7 cellular contexts compared by ENCODE assay signal in genomic region chr15:82379552-82379951, GRCh38. TPM values are rescaled to one million over a fixed set of nuclear protein-coding genes. Genes with fewer than 3 reads are reported as not detected.
DNase-seq lines count a peak whose midpoint lies in the region; FAIRE-seq and TF ChIP-seq lines count a peak whose summit lies in the region.
"Not testable (repeated sequence)": the region's sequence is repeated elsewhere in the genome, so short reads cannot be mapped to it uniquely, and the experiment has no call there.

No MANE protein-coding gene starts in this region.

- not testable (repeated sequence) for H4K8ac ChIP-seq in H9 (replicated peaks; ENCODE audit: insufficient read length, low read depth, low read length)

- not testable (repeated sequence) for H3K23me2 ChIP-seq in H9 (ENCODE audit: insufficient read length, low read depth, low read length, poor library complexity, severe bottlenecking)

- not testable (repeated sequence) for H2BK20ac ChIP-seq in H9 (ENCODE audit: low read depth, low read length, poor library complexity, severe bottlenecking)

- not testable (repeated sequence) for H3F3A ChIP-seq in MM.1S (ENCODE audit: insufficient read depth, low read length); SK-N-SH (replicated peaks; ENCODE audit: insufficient read depth)

- FAIRE-seq in bronchial epithelial cell (lab: Jason Lieb, UNC): not testable (repeated sequence)

- not testable (repeated sequence) for H3K79me1 ChIP-seq in H9 (ENCODE audit: insufficient read depth, low read depth, low read length, poor library complexity, severe bottlenecking)

- WGBS in H9 (ENCODE audit: extremely low coverage, insufficient read length, low lambda C conversion rate): no CpG with 5 or more reads among the region's 6 CpGs
- WGBS in SK-N-SH (ENCODE audit: low lambda C conversion rate): 82% methylated on average over 6 of the region's 6 CpGs

- peaks cover 34% of the 10 kb centered on the region in 2 experiments for H3K4me1 Mint-ChIP-seq in H9
- not testable (repeated sequence) for H3K4me1 Mint-ChIP-seq in progenitor cell of endocrine pancreas (ENCODE audit: low read depth)

- H3K4me3 ChIP-seq in BJ (ENCODE audit: low read depth, low read length); MM.1S (ENCODE audit: low read length); SK-N-SH (ENCODE audit: low read depth in 2 of 2, low read length in 1 of 2); bronchial epithelial cell (ENCODE audit: low read depth, low read length); fibroblast of mammary gland (ENCODE audit: control insufficient read depth, low read depth, low read length): not testable (repeated sequence)

- not testable (repeated sequence) for H3K4me1 ChIP-seq in H9 (ENCODE audit: insufficient read depth, low read length); MM.1S (ENCODE audit: low read length); SK-N-SH (ENCODE audit: control insufficient read depth in 1 of 2, insufficient read depth in 2 of 2, low read depth in 1 of 2, low read length in 1 of 2)

- not testable (repeated sequence) for H3K9me3 Mint-ChIP-seq in H9; progenitor cell of endocrine pancreas (ENCODE audit: low read depth)

- not testable (repeated sequence) for H4K5ac ChIP-seq in H9 (ENCODE audit: insufficient read length, low read depth, low read length)

- H3K14ac ChIP-seq in H9 (ENCODE audit: insufficient read depth, low read length): not testable (repeated sequence)

- H3K79me2 ChIP-seq in H9 (ENCODE audit: insufficient read depth, low read length); MM.1S (ENCODE audit: low read length); SK-N-SH (ENCODE audit: insufficient read depth): not testable (repeated sequence)

- not testable (repeated sequence) for H3K9me3 ChIP-seq in H9 (ENCODE audit: control insufficient read depth, low read depth, low read length); MM.1S (replicated peaks; ENCODE audit: insufficient read depth, low read length); SK-N-SH

- CTCF ChIA-PET in BJ (lab: Yijun Ruan, JAX); SK-N-SH (lab: Yijun Ruan, JAX): not testable (repeated sequence)

- not testable (repeated sequence) for TF ChIP-seq RAD21 in SK-N-SH (IDR thresholded peaks at IDR 0.05; ENCODE audit: low read length)

- H3K27ac ChIP-seq in H9 (ENCODE audit: insufficient read length, low read depth, low read length); MM.1S (ENCODE audit: low read length); SK-N-SH (ENCODE audit: low read depth in 2 of 2, low read length in 1 of 2): not testable (repeated sequence)

- not testable (repeated sequence) for H2BK15ac ChIP-seq in H9 (ENCODE audit: low read depth, low read length)

- not testable (repeated sequence) for H2BK120ac ChIP-seq in H9 (ENCODE audit: low read depth, low read length, poor library complexity, severe bottlenecking)

- not testable (repeated sequence) for H3K27me3 Mint-ChIP-seq in H9 (ENCODE audit: low read depth); progenitor cell of endocrine pancreas

- H3K18ac ChIP-seq in H9 (ENCODE audit: insufficient read length, low read depth, low read length): not testable (repeated sequence)

- not testable (repeated sequence) for H3K4me2 ChIP-seq in H9 (ENCODE audit: insufficient read depth, insufficient read length, low read length); MM.1S (ENCODE audit: low read depth, low read length); SK-N-SH

- H3K27ac Mint-ChIP-seq in H9 (peak overlapping the region in 1 of 3 experiments; percentile 27; a peak in 1 of 7 replicates), progenitor cell of endocrine pancreas (peak overlapping the region; percentile 35)

- not testable (repeated sequence) for H3K56ac ChIP-seq in H9 (ENCODE audit: insufficient read length, low read depth, low read length)

- H3T11ph ChIP-seq in H9 (ENCODE audit: low read length): not testable (repeated sequence)

- H2AK5ac ChIP-seq in H9 (ENCODE audit: insufficient read length, low read length): not testable (repeated sequence)

- H3K9ac ChIP-seq in H9 (ENCODE audit: extremely low read depth, insufficient read length, low read length); MM.1S (ENCODE audit: low read length); SK-N-SH: not testable (repeated sequence)

- TF ChIP-seq CTCF in BJ (IDR thresholded peaks at IDR 0.05; ENCODE audit: insufficient read depth, low read depth, low read length) (peak; percentile 24; the same call in 1 of the 2 replicates), H9 (conservative IDR thresholded peaks at IDR 0.05) (peak; percentile 55), MM.1S (IDR thresholded peaks at IDR 0.05; ENCODE audit: low read length) (0 out of 2 replicates have a peak, but pooled peaks have one; percentile 6), SK-N-SH (IDR thresholded peaks at IDR 0.05) (peak; percentile 35; the same call in 1 of the 2 replicates), bronchial epithelial cell (IDR thresholded peaks at IDR 0.05; ENCODE audit: insufficient read depth, low read length, severe bottlenecking) (peak; percentile 19), fibroblast of mammary gland (conservative IDR thresholded peaks at IDR 0.05; ENCODE audit: control insufficient read depth, insufficient read depth, low read depth, low read length) (peak; percentile 7), progenitor cell of endocrine pancreas (IDR thresholded peaks at IDR 0.05; ENCODE audit: unreplicated experiment) (peak; percentile 28)

- not testable (repeated sequence) for H3K27me3 ChIP-seq in BJ (ENCODE audit: control insufficient read depth, insufficient read depth, low read length); H9 (ENCODE audit: insufficient read depth, low read length); MM.1S (replicated peaks; ENCODE audit: insufficient read depth, low read length); SK-N-SH (ENCODE audit: insufficient read depth); bronchial epithelial cell (ENCODE audit: control insufficient read depth, insufficient read depth, low read length)

- not testable (repeated sequence) for H3K36me3 ChIP-seq in BJ (ENCODE audit: control insufficient read depth, insufficient read depth, low read length); MM.1S (replicated peaks; ENCODE audit: insufficient read depth, low read length); SK-N-SH (replicated peaks in 1 of 2; ENCODE audit: control insufficient read depth in 1 of 2, insufficient read depth in 2 of 2, low read length in 1 of 2); bronchial epithelial cell (ENCODE audit: control insufficient read depth, insufficient read depth, low read length)

- not testable (repeated sequence) for DNase-seq in BJ (ENCODE audit: low read depth); H9; MM.1S; SK-N-SH; bronchial epithelial cell (ENCODE audit: low read depth); fibroblast of mammary gland (ENCODE audit: low read depth); progenitor cell of endocrine pancreas (ENCODE audit: low spot score, unreplicated experiment)

- not testable (repeated sequence) for H2BK12ac ChIP-seq in H9 (ENCODE audit: insufficient read length, low read depth, low read length)

- not testable (repeated sequence) for H2AFZ ChIP-seq in H9 (ENCODE audit: low read length); MM.1S (ENCODE audit: low read length); SK-N-SH (ENCODE audit: low read depth)

- H4K91ac ChIP-seq in H9 (ENCODE audit: insufficient read length, low read depth, low read length): not testable (repeated sequence)

- H3K4me3 Mint-ChIP-seq in H9; progenitor cell of endocrine pancreas (ENCODE audit: low read depth): not testable (repeated sequence)

- not testable (repeated sequence) for H3K4ac ChIP-seq in H9 (ENCODE audit: low read depth, low read length)

- not testable (repeated sequence) for TF ChIP-seq EP300 in SK-N-SH (IDR thresholded peaks at IDR 0.05; ENCODE audit: borderline replicate concordance in 1 of 2, low read depth in 1 of 2, low read length in 1 of 2)

- not testable (repeated sequence) for H3K9me2 ChIP-seq in MM.1S (replicated peaks; ENCODE audit: insufficient read depth, low read length); SK-N-SH

- H4K20me1 ChIP-seq in H9 (ENCODE audit: control insufficient read depth, insufficient read depth, insufficient read length); MM.1S (ENCODE audit: insufficient read depth, low read length); SK-N-SH (ENCODE audit: insufficient read depth): not testable (repeated sequence)

- H3K36me3 Mint-ChIP-seq in H9 (ENCODE audit: insufficient read depth in 1 of 3, low read depth in 3 of 3); progenitor cell of endocrine pancreas (ENCODE audit: insufficient read depth): not testable (repeated sequence)

- not testable (repeated sequence) for H3K23ac ChIP-seq in H9 (ENCODE audit: insufficient read length, low read depth, low read length)

- POLR2A ChIA-PET in BJ (lab: Charles Lee); SK-N-SH (lab: Yijun Ruan, JAX): not testable (repeated sequence)

- H2BK5ac ChIP-seq in H9 (ENCODE audit: insufficient read length, low read length): not testable (repeated sequence)

RNA-seq across cellular contexts. Expression of gene GOLGA6L10, which starts 30.3 kb away (rescaled TPM):
- 0.44 and 0.63 TPM in 2 replicates for polyA plus RNA-seq in BJ (2011; rRNA removed)
- 0.05 TPM in 1 of 2 replicates, not detected in the other for polyA minus RNA-seq in BJ (2011; rRNA and poly(A)+ RNA removed)
- 2.0 TPM in 2 replicates for total RNA-seq in H9 (2021)
- 0.10 and 0.18 TPM in 2 replicates for polyA plus RNA-seq in SK-N-SH (2012; rRNA removed)
- 0.07 and 0.09 TPM in 2 replicates for polyA plus RNA-seq in SK-N-SH (2012; cell fraction: cytosol; rRNA removed)
- 0.26 and 0.50 TPM in 2 replicates for polyA plus RNA-seq in SK-N-SH (2012; cell fraction: nucleus; rRNA removed)
- total RNA-seq in bronchial epithelial cell: 0.79 and 3.3 TPM in 2 replicates
- total RNA-seq in progenitor cell of endocrine pancreas: 8.7 and 9.5 TPM in 2 replicates

RNA-seq across cellular contexts. Expression of gene GOLGA6L9, which starts 50.1 kb away (rescaled TPM):
- 0.72 and 0.91 TPM in 2 replicates for polyA plus RNA-seq in BJ (2011; rRNA removed)
- polyA minus RNA-seq in BJ (2011; rRNA and poly(A)+ RNA removed): 0.38 and 0.77 TPM in 2 replicates
- 3.9 TPM in 2 replicates for total RNA-seq in H9 (2021)
- 7.3 and 7.4 TPM in 2 replicates for polyA plus RNA-seq in SK-N-SH (2012; rRNA removed)
- 3.9 and 4.3 TPM in 2 replicates for polyA plus RNA-seq in SK-N-SH (2012; cell fraction: cytosol; rRNA removed)
- 26.3 and 28.5 TPM in 2 replicates for polyA plus RNA-seq in SK-N-SH (2012; cell fraction: nucleus; rRNA removed)
- 3.4 and 7.9 TPM in 2 replicates for total RNA-seq in bronchial epithelial cell
- 13.2 and 13.3 TPM in 2 replicates for total RNA-seq in progenitor cell of endocrine pancreas
